8 cellular contexts compared by ENCODE assay signal in genomic region chr11:125165664-125166346, GRCh38. TPM values are rescaled to one million over a fixed set of nuclear protein-coding genes. Genes with fewer than 3 reads are reported as not detected.
DNase-seq lines count a peak whose midpoint lies in the region; ATAC-seq and TF ChIP-seq lines count a peak whose summit lies in the region.

No MANE protein-coding gene starts in this region.

- no peak overlapping the region for H3K27ac ChIP-seq in iPS-20b (ENCODE audit: low read length)

- H3K27ac Mint-ChIP-seq in activated naive CD8-positive, alpha-beta T cell treated with anti-CD3 and anti-CD28 coated beads for 36 hours: no peak overlapping the region
- no peak overlapping the region for H3K27ac Mint-ChIP-seq in stimulated activated effector memory CD8-positive, alpha-beta T cell treated with anti-CD3 and anti-CD28 coated beads, Interleukin-12 subunit alpha, Interleukin-12 subunit beta, amount 100 ng/mL, for 72 hours

- peaks cover 53% of the 10 kb centered on the region for H3K4me1 ChIP-seq in iPS-20b (ENCODE audit: insufficient read depth, low read length)

- no peak for TF ChIP-seq CTCF in AG04449 (IDR thresholded peaks at IDR 0.05; ENCODE audit: insufficient read depth, low read length, missing control alignments)
- no peak for TF ChIP-seq CTCF in GM20000 (IDR thresholded peaks at IDR 0.05; ENCODE audit: extremely low read depth, missing control alignments)

- H3K9me3 ChIP-seq in iPS-20b (ENCODE audit: insufficient read depth, low read depth, low read length): no peaks in the 10 kb centered on the region

- DNase-seq in AG04449 (ENCODE audit: low read depth, low spot score): no peak
- DNase-seq in GM20000 (ENCODE audit: low spot score): peak; percentile 73
- DNase-seq in activated naive CD8-positive, alpha-beta T cell treated with anti-CD3 and anti-CD28 coated beads for 36 hours: no peak
- DNase-seq in stimulated activated effector memory CD8-positive, alpha-beta T cell treated with anti-CD3 and anti-CD28 coated beads, Interleukin-12 subunit alpha, Interleukin-12 subunit beta, amount 100 ng/mL, for 72 hours (ENCODE audit: low spot score in 2 of 2): no peak
- no peak for DNase-seq in NCI-H187 treated with DMSO at 0.1 percent for 48 hours (lab: John Stamatoyannopoulos, UW)
- DNase-seq in globus pallidus (ENCODE audit: low spot score): no peak
- no peak for DNase-seq in NCI-H128 (lab: John Stamatoyannopoulos, UW; ENCODE audit: unreplicated experiment)

- peaks cover 82% of the 10 kb centered on the region for H3K27me3 Mint-ChIP-seq in activated naive CD8-positive, alpha-beta T cell treated with anti-CD3 and anti-CD28 coated beads for 36 hours

- H3K9ac ChIP-seq in iPS-20b (ENCODE audit: low read depth, low read length): peak overlapping the region; percentile 80; the same call in 1 of the 2 replicates

- POLR2A ChIA-PET in AG04449 (lab: Yijun Ruan, JAX): no interaction called here

- H3K36me3 ChIP-seq in iPS-20b (ENCODE audit: insufficient read depth, low read depth, low read length): no peaks in the 10 kb centered on the region

- peaks cover 54% of the 10 kb centered on the region for H3K27me3 ChIP-seq in iPS-20b (ENCODE audit: insufficient read depth, low read length)

- ATAC-seq in stimulated activated effector memory CD8-positive, alpha-beta T cell treated with anti-CD3 and anti-CD28 coated beads, Interleukin-12 subunit alpha, Interleukin-12 subunit beta, amount 100 ng/mL, for 72 hours: no peak

- peak overlapping the region; percentile 57 for H3K4me3 ChIP-seq in AG04449 (ENCODE audit: low read depth, low read length)
- H3K4me3 ChIP-seq in iPS-20b (ENCODE audit: low read length): peak overlapping the region; percentile 78

- CTCF ChIA-PET in AG04449 (lab: Yijun Ruan, JAX): interaction anchor here (0.6 to 8.2 kb wide), 6 partner anchors 25 to 261 kb away, joined by 3 to 94 read pairs (median 8); no protein-coding TSS in a partner anchor

- H3K9me3 Mint-ChIP-seq in activated naive CD8-positive, alpha-beta T cell treated with anti-CD3 and anti-CD28 coated beads for 36 hours: no peaks in the 10 kb centered on the region
- no peaks in the 10 kb centered on the region for H3K9me3 Mint-ChIP-seq in stimulated activated effector memory CD8-positive, alpha-beta T cell treated with anti-CD3 and anti-CD28 coated beads, Interleukin-12 subunit alpha, Interleukin-12 subunit beta, amount 100 ng/mL, for 72 hours

- H3K36me3 Mint-ChIP-seq in activated naive CD8-positive, alpha-beta T cell treated with anti-CD3 and anti-CD28 coated beads for 36 hours: no peaks in the 10 kb centered on the region
- H3K36me3 Mint-ChIP-seq in stimulated activated effector memory CD8-positive, alpha-beta T cell treated with anti-CD3 and anti-CD28 coated beads, Interleukin-12 subunit alpha, Interleukin-12 subunit beta, amount 100 ng/mL, for 72 hours: peaks cover 7% of the 10 kb centered on the region

- H3K4me1 Mint-ChIP-seq in activated naive CD8-positive, alpha-beta T cell treated with anti-CD3 and anti-CD28 coated beads for 36 hours: peaks cover 16% of the 10 kb centered on the region
- peaks cover 26% of the 10 kb centered on the region for H3K4me1 Mint-ChIP-seq in stimulated activated effector memory CD8-positive, alpha-beta T cell treated with anti-CD3 and anti-CD28 coated beads, Interleukin-12 subunit alpha, Interleukin-12 subunit beta, amount 100 ng/mL, for 72 hours

- H3K4me3 Mint-ChIP-seq in activated naive CD8-positive, alpha-beta T cell treated with anti-CD3 and anti-CD28 coated beads for 36 hours: peak overlapping the region; percentile 77
- H3K4me3 Mint-ChIP-seq in stimulated activated effector memory CD8-positive, alpha-beta T cell treated with anti-CD3 and anti-CD28 coated beads, Interleukin-12 subunit alpha, Interleukin-12 subunit beta, amount 100 ng/mL, for 72 hours: peak overlapping the region; percentile 89

RNA-seq across cellular contexts. Expression of gene PKNOX2, which starts 1.3 kb away (rescaled TPM):
- not detected for total RNA-seq in activated naive CD8-positive, alpha-beta T cell treated with anti-CD3 and anti-CD28 coated beads for 36 hours

RNA-seq across cellular contexts. Expression of gene TMEM218, which starts 54.4 kb away (rescaled TPM):
- 10 to 100 TPM; 16.6 to 18.1 TPM for total RNA-seq in activated naive CD8-positive, alpha-beta T cell treated with anti-CD3 and anti-CD28 coated beads for 36 hours
